In the genomic region with DNA sequence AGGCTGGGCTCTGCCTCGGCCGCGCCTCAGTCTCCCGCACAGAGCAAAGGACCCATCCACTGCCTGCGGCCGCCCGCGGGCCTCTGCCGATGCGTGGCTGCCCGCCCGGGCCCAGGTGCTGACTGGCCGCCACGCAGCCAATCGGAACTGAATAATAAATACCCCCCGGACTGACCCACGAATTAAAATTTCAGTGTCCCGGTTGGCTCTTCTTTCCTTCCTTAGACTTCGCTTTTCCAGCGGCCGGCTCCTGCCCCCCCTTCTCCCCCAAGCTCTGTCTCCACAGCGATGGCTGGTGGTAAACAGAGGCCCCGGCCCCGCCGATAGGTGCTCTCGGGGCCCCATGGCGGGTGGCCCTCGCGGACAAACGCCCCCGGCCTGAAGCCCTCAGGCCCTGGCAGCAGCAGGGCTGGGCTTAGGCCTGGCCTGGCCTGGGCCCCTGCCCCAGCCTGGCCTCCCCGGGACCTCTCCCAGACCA, we compare ENCODE assay signal across 8 cellular contexts. TPM values are rescaled to one million over a fixed set of nuclear protein-coding genes. Genes with fewer than 3 reads are reported as not detected.
DNase-seq lines count a peak whose midpoint lies in the region; ATAC-seq and TF ChIP-seq lines count a peak whose summit lies in the region.

No MANE protein-coding gene starts in this region.

- H3K27me3 ChIP-seq in CD4-positive, alpha-beta T cell (ENCODE audit: control insufficient read depth, insufficient read depth, low read length) = no peaks in the 10 kb centered on the region

- H3K27ac ChIP-seq in CD4-positive, alpha-beta T cell (ENCODE audit: low read depth, low read length) = peak overlapping the region; percentile 80

- TF ChIP-seq POLR2A in NB4 (IDR thresholded peaks at IDR 0.05; ENCODE audit: extremely low read depth, insufficient read length) = no peak

- H3K9me3 Mint-ChIP-seq in CD4-positive, alpha-beta T cell = no peaks in the 10 kb centered on the region
- no peaks in the 10 kb centered on the region for H3K9me3 Mint-ChIP-seq in naive B cell

- CTCF ChIA-PET in CD4-positive, alpha-beta T cell (lab: Charles Lee) = no interaction called here

- H3K36me3 Mint-ChIP-seq in CD4-positive, alpha-beta T cell (ENCODE audit: low read depth) = peaks cover 9% of the 10 kb centered on the region
- H3K36me3 Mint-ChIP-seq in naive B cell = no peaks in the 10 kb centered on the region

- no peaks in the 10 kb centered on the region for H3K9me3 ChIP-seq in CD4-positive, alpha-beta T cell (ENCODE audit: control insufficient read depth, low read length)

- H3K27ac Mint-ChIP-seq in CD4-positive, alpha-beta T cell = peak overlapping the region; percentile 81
- H3K27ac Mint-ChIP-seq in naive B cell = peak overlapping the region in 3 of 6 donors; percentile 59 to 86 (median 84)

- TF ChIP-seq CTCF in CD4-positive, alpha-beta T cell (IDR thresholded peaks at IDR 0.05) = no peak
- no peak for TF ChIP-seq CTCF in NB4 (IDR thresholded peaks at IDR 0.05; ENCODE audit: low read depth, low read length)

- no peak for DNase-seq in CD4-positive, alpha-beta T cell
- no peak for DNase-seq in NB4 (ENCODE audit: low read depth)
- peak; percentile 43 for DNase-seq in dermis blood vessel endothelial cell
- no peak for DNase-seq in naive B cell
- DNase-seq in SW 1271 (lab: John Stamatoyannopoulos, UW) = no peak
- no peak for DNase-seq in NCI-H2196 treated with DMSO at 0.1 percent for 48 hours (lab: John Stamatoyannopoulos, UW; ENCODE audit: unreplicated experiment)

- H3K27me3 Mint-ChIP-seq in CD4-positive, alpha-beta T cell = no peaks in the 10 kb centered on the region
- H3K27me3 Mint-ChIP-seq in naive B cell = no peaks in the 10 kb centered on the region

- POLR2A ChIA-PET in CD4-positive, alpha-beta T cell (lab: Charles Lee) = interaction anchor here (0.6 to 1.5 kb wide), 3 partner anchors 21 to 77 kb away, joined by 3 to 6 read pairs (median 3); partner anchors contain the start of gene PIAS4

- peak overlapping the region; percentile 56 for H3K4me3 ChIP-seq in NB4 (ENCODE audit: low read depth, low read length)

- H3K4me3 Mint-ChIP-seq in CD4-positive, alpha-beta T cell = peak overlapping the region; percentile 89
- H3K4me3 Mint-ChIP-seq in naive B cell = peak overlapping the region; percentile 72 to 91 (median 82)

- H3K4me1 Mint-ChIP-seq in CD4-positive, alpha-beta T cell (ENCODE audit: low read depth) = peaks cover 29% of the 10 kb centered on the region
- peaks cover 13 to 32% (median 23%) of the 10 kb centered on the region in 3 donors for H3K4me1 Mint-ChIP-seq in naive B cell

- intact Hi-C loops in CD4-positive, alpha-beta T cell (cut with DNase I, micrococcal nuclease) = no loop called here

- no peak for ATAC-seq in CD4-positive, alpha-beta T cell (ENCODE audit: poor library complexity)
- ATAC-seq in naive B cell (ENCODE audit: low read depth in 2 of 2) (no peak), HG02623 (IDR thresholded peaks at IDR 0.05; ENCODE audit: unreplicated experiment) (no peak), GM18873 (IDR thresholded peaks at IDR 0.05; ENCODE audit: low FRiP score, unreplicated experiment) (no peak)

RNA-seq across cellular contexts. Expression of gene ZBTB7A, which starts 2.6 kb away (rescaled TPM):
- total RNA-seq in CD4-positive, alpha-beta T cell = 10 to 100 TPM; 44.2 to 47.2 TPM
- total RNA-seq in dermis blood vessel endothelial cell = 17.4 and 30.3 TPM in 2 replicates
- polyA plus RNA-seq in naive B cell (ENCODE audit: low read depth in 6 of 6) = 10 to 100 TPM; 13.5 to 41.2 (median 21.2) TPM

RNA-seq across cellular contexts. Expression of gene PIAS4, which starts 56.6 kb away (rescaled TPM):
- 10 to 100 TPM; 14.5 to 16.5 TPM for total RNA-seq in CD4-positive, alpha-beta T cell
- 22.0 and 27.2 TPM in 2 replicates for total RNA-seq in dermis blood vessel endothelial cell
- polyA plus RNA-seq in naive B cell (ENCODE audit: low read depth in 6 of 6) = 10 to 100 TPM in 1 of 6 donors, 1 to 10 TPM in 5; 5.1 to 12.1 (median 6.1) TPM

RNA-seq across cellular contexts. Expression of gene MAP2K2, which starts 59.8 kb away (rescaled TPM):
- 10 to 100 TPM; 72.7 to 77.6 TPM for total RNA-seq in CD4-positive, alpha-beta T cell
- total RNA-seq in dermis blood vessel endothelial cell = 152 and 183 TPM in 2 replicates
- 10 to 100 TPM; 50.3 to 88.0 (median 69.5) TPM for polyA plus RNA-seq in naive B cell (ENCODE audit: low read depth in 6 of 6)
